1 cellular context compared by ENCODE assay signal in the genomic region with DNA sequence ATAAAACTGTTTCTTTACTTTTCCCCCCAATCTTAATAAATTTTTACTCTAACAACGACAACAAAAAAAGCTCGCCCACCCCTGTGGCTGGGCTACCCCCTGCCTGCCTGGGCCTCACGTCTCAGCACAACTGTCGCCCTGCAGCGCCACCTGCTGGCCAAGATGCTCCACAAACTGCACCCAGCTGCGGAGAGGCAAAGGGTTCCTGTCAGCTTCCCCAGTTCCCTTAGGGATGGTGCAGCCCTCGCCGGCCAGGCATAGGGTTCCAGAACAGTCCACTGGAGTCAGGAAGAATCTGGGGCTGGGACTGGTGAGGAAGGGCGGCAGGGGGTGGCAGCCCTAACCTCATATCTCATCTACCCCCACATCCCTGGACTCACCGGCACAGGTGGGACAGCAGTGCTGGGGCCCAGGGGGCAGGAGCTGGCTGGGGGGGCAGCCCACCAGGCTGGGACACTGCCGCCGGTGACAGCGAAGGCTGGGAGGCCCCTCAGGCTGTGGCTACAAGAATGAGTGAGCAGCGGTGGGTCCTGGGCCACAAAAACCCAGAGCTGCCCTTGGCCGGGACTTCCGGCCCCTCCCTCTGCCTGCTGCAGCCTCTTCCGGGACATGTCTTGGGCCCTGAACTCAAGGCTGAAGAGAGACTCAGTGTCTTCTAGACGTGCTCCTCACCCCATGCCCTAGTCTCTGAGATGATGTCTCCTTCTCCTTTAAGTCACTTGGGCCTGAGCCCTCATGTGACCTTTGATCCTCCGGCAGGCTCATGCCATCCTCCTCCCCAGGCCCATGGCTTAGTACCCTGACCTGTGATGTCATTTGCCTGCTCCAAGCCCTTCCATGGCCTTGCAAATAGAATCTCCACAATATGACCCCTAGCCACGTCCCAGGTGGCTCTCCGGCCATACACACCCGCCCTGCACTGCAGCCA.
TF ChIP-seq lines count a peak whose summit lies in the region.

No MANE protein-coding gene starts in this region.

TF ChIP-seq in H1, 55 proteins besides CTCF, POLR2A, EP300 and RAD21:
- TF ChIP-seq NANOG (IDR thresholded peaks at IDR 0.05; ENCODE audit: insufficient read depth, low read depth, low read length, poor library complexity, severe bottlenecking) (no peak), TAF7 (optimal IDR thresholded peaks at IDR 0.05; ENCODE audit: borderline replicate concordance, low read depth, low read length) (peak; percentile 29), KDM5A (IDR thresholded peaks at IDR 0.05; ENCODE audit: low read length) (no peak), ATF3 (IDR thresholded peaks at IDR 0.05; ENCODE audit: insufficient read depth, low read depth, low read length) (no peak), YY1 (IDR thresholded peaks at IDR 0.05; ENCODE audit: low read depth, low read length) (0 out of 2 replicates have a peak, but pooled peaks have one; percentile 18), FOSL1 (IDR thresholded peaks at IDR 0.05; ENCODE audit: insufficient read depth, low read depth, low read length) (no peak), CHD1 (IDR thresholded peaks at IDR 0.05; ENCODE audit: low read depth, low read length) (no peak), ZNF274 (IDR thresholded peaks at IDR 0.05; ENCODE audit: borderline replicate concordance, extremely low read depth, low read length) (no peak), SIN3A (conservative IDR thresholded peaks at IDR 0.05 in 1 of 2, IDR thresholded peaks at IDR 0.05 in 1 of 2; ENCODE audit: low read depth in 1 of 2, low read length in 2 of 2) (peak; percentile 43 to 58; a peak in 1 of 4 replicates), JUN (IDR thresholded peaks at IDR 0.05; ENCODE audit: low read depth, low read length) (no peak), HDAC6 (IDR thresholded peaks at IDR 0.05; ENCODE audit: low read depth, low read length) (no peak), TBP (IDR thresholded peaks at IDR 0.05; ENCODE audit: low read depth, low read length) (no peak), JUND (IDR thresholded peaks at IDR 0.05; ENCODE audit: low read length) (no peak), SP1 (IDR thresholded peaks at IDR 0.05; ENCODE audit: low read depth, low read length) (no peak), GABPA (IDR thresholded peaks at IDR 0.05; ENCODE audit: borderline replicate concordance, insufficient read depth, low read length) (peak; percentile 31; the same call in 1 of the 2 replicates), CTBP2 (IDR thresholded peaks at IDR 0.05; ENCODE audit: borderline replicate concordance, insufficient read depth, insufficient read length, low read length) (no peak), RXRA (IDR thresholded peaks at IDR 0.05; ENCODE audit: insufficient read depth, low read depth, low read length) (peak; percentile 3; the same call in 1 of the 2 replicates), CBX8 (IDR thresholded peaks at IDR 0.05; ENCODE audit: borderline replicate concordance, low read depth, low read length) (no peak), TEAD4 (IDR thresholded peaks at IDR 0.05; ENCODE audit: low read depth, low read length) (no peak), RFX5 (IDR thresholded peaks at IDR 0.05; ENCODE audit: borderline replicate concordance, low read depth, low read length) (no peak)
- TF ChIP-seq, protein P1, sequence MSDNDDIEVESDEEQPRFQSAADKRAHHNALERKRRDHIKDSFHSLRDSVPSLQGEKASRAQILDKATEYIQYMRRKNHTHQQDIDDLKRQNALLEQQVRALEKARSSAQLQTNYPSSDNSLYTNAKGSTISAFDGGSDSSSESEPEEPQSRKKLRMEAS (IDR thresholded peaks at IDR 0.05): peak; percentile 39; the same call in 1 of the 2 replicates
- TF ChIP-seq, protein P2, sequence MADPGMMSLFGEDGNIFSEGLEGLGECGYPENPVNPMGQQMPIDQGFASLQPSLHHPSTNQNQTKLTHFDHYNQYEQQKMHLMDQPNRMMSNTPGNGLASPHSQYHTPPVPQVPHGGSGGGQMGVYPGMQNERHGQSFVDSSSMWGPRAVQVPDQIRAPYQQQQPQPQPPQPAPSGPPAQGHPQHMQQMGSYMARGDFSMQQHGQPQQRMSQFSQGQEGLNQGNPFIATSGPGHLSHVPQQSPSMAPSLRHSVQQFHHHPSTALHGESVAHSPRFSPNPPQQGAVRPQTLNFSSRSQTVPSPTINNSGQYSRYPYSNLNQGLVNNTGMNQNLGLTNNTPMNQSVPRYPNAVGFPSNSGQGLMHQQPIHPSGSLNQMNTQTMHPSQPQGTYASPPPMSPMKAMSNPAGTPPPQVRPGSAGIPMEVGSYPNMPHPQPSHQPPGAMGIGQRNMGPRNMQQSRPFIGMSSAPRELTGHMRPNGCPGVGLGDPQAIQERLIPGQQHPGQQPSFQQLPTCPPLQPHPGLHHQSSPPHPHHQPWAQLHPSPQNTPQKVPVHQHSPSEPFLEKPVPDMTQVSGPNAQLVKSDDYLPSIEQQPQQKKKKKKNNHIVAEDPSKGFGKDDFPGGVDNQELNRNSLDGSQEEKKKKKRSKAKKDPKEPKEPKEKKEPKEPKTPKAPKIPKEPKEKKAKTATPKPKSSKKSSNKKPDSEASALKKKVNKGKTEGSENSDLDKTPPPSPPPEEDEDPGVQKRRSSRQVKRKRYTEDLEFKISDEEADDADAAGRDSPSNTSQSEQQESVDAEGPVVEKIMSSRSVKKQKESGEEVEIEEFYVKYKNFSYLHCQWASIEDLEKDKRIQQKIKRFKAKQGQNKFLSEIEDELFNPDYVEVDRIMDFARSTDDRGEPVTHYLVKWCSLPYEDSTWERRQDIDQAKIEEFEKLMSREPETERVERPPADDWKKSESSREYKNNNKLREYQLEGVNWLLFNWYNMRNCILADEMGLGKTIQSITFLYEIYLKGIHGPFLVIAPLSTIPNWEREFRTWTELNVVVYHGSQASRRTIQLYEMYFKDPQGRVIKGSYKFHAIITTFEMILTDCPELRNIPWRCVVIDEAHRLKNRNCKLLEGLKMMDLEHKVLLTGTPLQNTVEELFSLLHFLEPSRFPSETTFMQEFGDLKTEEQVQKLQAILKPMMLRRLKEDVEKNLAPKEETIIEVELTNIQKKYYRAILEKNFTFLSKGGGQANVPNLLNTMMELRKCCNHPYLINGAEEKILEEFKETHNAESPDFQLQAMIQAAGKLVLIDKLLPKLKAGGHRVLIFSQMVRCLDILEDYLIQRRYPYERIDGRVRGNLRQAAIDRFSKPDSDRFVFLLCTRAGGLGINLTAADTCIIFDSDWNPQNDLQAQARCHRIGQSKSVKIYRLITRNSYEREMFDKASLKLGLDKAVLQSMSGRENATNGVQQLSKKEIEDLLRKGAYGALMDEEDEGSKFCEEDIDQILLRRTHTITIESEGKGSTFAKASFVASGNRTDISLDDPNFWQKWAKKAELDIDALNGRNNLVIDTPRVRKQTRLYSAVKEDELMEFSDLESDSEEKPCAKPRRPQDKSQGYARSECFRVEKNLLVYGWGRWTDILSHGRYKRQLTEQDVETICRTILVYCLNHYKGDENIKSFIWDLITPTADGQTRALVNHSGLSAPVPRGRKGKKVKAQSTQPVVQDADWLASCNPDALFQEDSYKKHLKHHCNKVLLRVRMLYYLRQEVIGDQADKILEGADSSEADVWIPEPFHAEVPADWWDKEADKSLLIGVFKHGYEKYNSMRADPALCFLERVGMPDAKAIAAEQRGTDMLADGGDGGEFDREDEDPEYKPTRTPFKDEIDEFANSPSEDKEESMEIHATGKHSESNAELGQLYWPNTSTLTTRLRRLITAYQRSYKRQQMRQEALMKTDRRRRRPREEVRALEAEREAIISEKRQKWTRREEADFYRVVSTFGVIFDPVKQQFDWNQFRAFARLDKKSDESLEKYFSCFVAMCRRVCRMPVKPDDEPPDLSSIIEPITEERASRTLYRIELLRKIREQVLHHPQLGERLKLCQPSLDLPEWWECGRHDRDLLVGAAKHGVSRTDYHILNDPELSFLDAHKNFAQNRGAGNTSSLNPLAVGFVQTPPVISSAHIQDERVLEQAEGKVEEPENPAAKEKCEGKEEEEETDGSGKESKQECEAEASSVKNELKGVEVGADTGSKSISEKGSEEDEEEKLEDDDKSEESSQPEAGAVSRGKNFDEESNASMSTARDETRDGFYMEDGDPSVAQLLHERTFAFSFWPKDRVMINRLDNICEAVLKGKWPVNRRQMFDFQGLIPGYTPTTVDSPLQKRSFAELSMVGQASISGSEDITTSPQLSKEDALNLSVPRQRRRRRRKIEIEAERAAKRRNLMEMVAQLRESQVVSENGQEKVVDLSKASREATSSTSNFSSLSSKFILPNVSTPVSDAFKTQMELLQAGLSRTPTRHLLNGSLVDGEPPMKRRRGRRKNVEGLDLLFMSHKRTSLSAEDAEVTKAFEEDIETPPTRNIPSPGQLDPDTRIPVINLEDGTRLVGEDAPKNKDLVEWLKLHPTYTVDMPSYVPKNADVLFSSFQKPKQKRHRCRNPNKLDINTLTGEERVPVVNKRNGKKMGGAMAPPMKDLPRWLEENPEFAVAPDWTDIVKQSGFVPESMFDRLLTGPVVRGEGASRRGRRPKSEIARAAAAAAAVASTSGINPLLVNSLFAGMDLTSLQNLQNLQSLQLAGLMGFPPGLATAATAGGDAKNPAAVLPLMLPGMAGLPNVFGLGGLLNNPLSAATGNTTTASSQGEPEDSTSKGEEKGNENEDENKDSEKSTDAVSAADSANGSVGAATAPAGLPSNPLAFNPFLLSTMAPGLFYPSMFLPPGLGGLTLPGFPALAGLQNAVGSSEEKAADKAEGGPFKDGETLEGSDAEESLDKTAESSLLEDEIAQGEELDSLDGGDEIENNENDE (IDR thresholded peaks at IDR 0.05; ENCODE audit: insufficient replicate concordance, low read length): no peak
